In the genomic region with DNA sequence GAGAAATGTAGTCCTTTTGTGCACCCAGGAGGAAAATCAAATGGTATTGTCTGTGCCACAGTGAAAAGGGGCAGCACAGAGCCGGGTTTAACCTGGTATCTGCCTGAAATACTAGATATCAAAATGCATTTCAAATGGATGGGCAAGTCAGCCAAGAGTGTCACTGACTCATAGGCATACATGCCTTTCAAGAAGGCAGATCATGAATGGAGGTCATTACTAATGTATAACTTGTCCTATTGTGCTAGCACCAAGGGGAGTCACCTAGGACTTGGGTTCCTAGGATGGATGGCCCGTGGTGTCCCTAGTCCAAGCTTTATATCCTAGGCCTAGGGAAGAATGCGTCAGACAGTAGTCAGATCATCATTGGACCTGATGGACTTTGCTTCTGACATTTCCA, we compare ENCODE assay signal across 26 cellular contexts. TPM values are rescaled to one million over a fixed set of nuclear protein-coding genes. Genes with fewer than 3 reads are reported as not detected.
DNase-seq lines count a peak whose midpoint lies in the region; ATAC-seq and TF ChIP-seq lines count a peak whose summit lies in the region.
"Had no signal": no experiment of that assay in that cellular context is flagged by ENCODE, and none has a peak within 500 bp of the region (broad histone marks: within the 10 kb centered on the region; RNA-seq: fewer than 3 reads in every experiment).

No MANE protein-coding gene starts in this region.

- ATAC-seq in WTC11 = no peak
- ATAC-seq: A549, GM12878, HCT116, HepG2, K562 had no signal

- H3K36me3 ChIP-seq in skeletal muscle satellite cell (ENCODE audit: insufficient read depth, low read length) = peaks cover 3% of the 10 kb centered on the region
- H3K36me3 ChIP-seq: BLaER1 treated with 17β-estradiol and CSF1 and Interleukin-3, amounts not matched to agents 10 nM and 100 nM; MG63 had no signal

- H3K9me3 Mint-ChIP-seq in HFFc6 (no peaks in the 10 kb centered on the region), WTC11 (0 out of 2 replicates have a peak, but pooled peaks cover 3% of the 10 kb centered on the region), CD14-positive monocyte (peaks cover 0 to 3% (median 0%) of the 10 kb centered on the region in 7 donors)
- H3K9me3 Mint-ChIP-seq: CD4-positive, alpha-beta memory T cell had no signal

- no peak overlapping the region for H3K4me3 Mint-ChIP-seq in HFFc6
- no peak overlapping the region for H3K4me3 Mint-ChIP-seq in WTC11
- H3K4me3 Mint-ChIP-seq in CD14-positive monocyte = no peak overlapping the region
- H3K4me3 Mint-ChIP-seq: CD4-positive, alpha-beta memory T cell had no signal

- DNase-seq in HFFc6 (peak; percentile 13), WTC11 (ENCODE audit: low spot score) (no peak), kidney tubule cell (ENCODE audit: low spot score) (peak; percentile 10), CD14-positive monocyte (ENCODE audit: low spot score) (no peak), MV-4-11 (lab: John Stamatoyannopoulos, UW) (no peak), head of caudate nucleus (no peak)
- DNase-seq: AML-193; CD4-positive, alpha-beta memory T cell; COR-L47; GDM1; NCI-H2029; NCI-H446 treated with DMSO at 0.1 percent for 48 hours; NCI-H526; NCI-H82; NK-92 treated with Interleukin-12 subunit alpha and Interleukin-12 subunit beta, amount 100 ng/mL, for 24 hours; RPMI8226; SHP77 had no signal

- H3K27ac Mint-ChIP-seq in HFFc6 = 0 out of 2 replicates have a peak overlapping the region, but pooled peaks have one; percentile 3
- H3K27ac Mint-ChIP-seq in WTC11 = peak overlapping the region; percentile 56
- no peak overlapping the region for H3K27ac Mint-ChIP-seq in CD14-positive monocyte

- H3K36me3 Mint-ChIP-seq in HFFc6 (ENCODE audit: low read depth) (no peaks in the 10 kb centered on the region), WTC11 (peaks cover 12% of the 10 kb centered on the region), CD14-positive monocyte (no peaks in the 10 kb centered on the region)
- H3K36me3 Mint-ChIP-seq: CD4-positive, alpha-beta memory T cell had no signal

- CTCF ChIA-PET in WTC11 (lab: Charles Lee) = interaction anchor here (0.9 to 2.2 kb wide), 6 partner anchors 9 to 116 kb away, joined by 3 to 5 read pairs (median 4); a partner anchor contains a TSS

- intact Hi-C loops in CD14-positive monocyte (cut with micrococcal nuclease) = no loop called here
- intact Hi-C loops in head of caudate nucleus (cut with DNase I) = no loop called here

- H3K4me2 ChIP-seq in skeletal muscle satellite cell (ENCODE audit: low read length) = peak overlapping the region; percentile 19
- H3K4me2 ChIP-seq: A549; BLaER1 treated with 17β-estradiol and CSF1 and Interleukin-3, amounts not matched to agents 10 nM and 100 nM had no signal

- H3K9me3 ChIP-seq in skeletal muscle satellite cell (replicated peaks; ENCODE audit: low read length) = no peaks in the 10 kb centered on the region
- H3K9me3 ChIP-seq: A549; BLaER1 treated with 17β-estradiol and CSF1 and Interleukin-3, amounts not matched to agents 10 nM and 100 nM; MG63 had no signal

- no peaks in the 10 kb centered on the region for H3K27me3 ChIP-seq in skeletal muscle satellite cell (ENCODE audit: control insufficient read depth, insufficient read depth, low read length)
- H3K27me3 ChIP-seq: BLaER1 treated with 17β-estradiol and CSF1 and Interleukin-3, amounts not matched to agents 10 nM and 100 nM; MG63 had no signal

- H3K4me1 Mint-ChIP-seq in HFFc6 (ENCODE audit: low read depth) (peaks cover 45% of the 10 kb centered on the region), WTC11 (peaks cover 93% of the 10 kb centered on the region), CD14-positive monocyte (no peaks in the 10 kb centered on the region)

- POLR2A ChIA-PET in WTC11 (lab: Charles Lee) = no interaction called here

- H3K9ac ChIP-seq in skeletal muscle satellite cell (ENCODE audit: low read depth, low read length) = no peak overlapping the region
- H3K9ac ChIP-seq: BLaER1 treated with 17β-estradiol and CSF1 and Interleukin-3, amounts not matched to agents 10 nM and 100 nM had no signal

- peaks cover 22% of the 10 kb centered on the region for H3K4me1 ChIP-seq in skeletal muscle satellite cell (ENCODE audit: control insufficient read depth, insufficient read depth, low read length)
- H3K4me1 ChIP-seq: A549 had no signal

- no peak overlapping the region for H3K4me3 ChIP-seq in skeletal muscle satellite cell (ENCODE audit: low read length)
- H3K4me3 ChIP-seq: A549; BLaER1 treated with 17β-estradiol and CSF1 and Interleukin-3, amounts not matched to agents 10 nM and 100 nM; GM12878; K562; MG63 had no signal

- H3K27me3 Mint-ChIP-seq in HFFc6 (ENCODE audit: insufficient read depth) = peaks cover 5% of the 10 kb centered on the region
- H3K27me3 Mint-ChIP-seq in WTC11 (ENCODE audit: low read depth) = no peaks in the 10 kb centered on the region
- peaks cover 2 to 4% (median 4%) of the 10 kb centered on the region in 3 donors for H3K27me3 Mint-ChIP-seq in CD14-positive monocyte (ENCODE audit: low read depth in 3 of 3)

- no peak for TF ChIP-seq CTCF in HFFc6 (IDR thresholded peaks at IDR 0.05)
- no peak for TF ChIP-seq CTCF in WTC11 (IDR thresholded peaks at IDR 0.05)
- no peak for TF ChIP-seq CTCF in CD14-positive monocyte (IDR thresholded peaks at IDR 0.05)

TF ChIP-seq in WTC11, 78 proteins besides CTCF, POLR2A, EP300 and RAD21 (continues in another document):
- TF ChIP-seq NR2C2 (CRISPR knock-in tag; IDR thresholded peaks at IDR 0.05) (no peak), CREM (CRISPR knock-in tag; IDR thresholded peaks at IDR 0.05) (no peak), HMGA2 (CRISPR knock-in tag; IDR thresholded peaks at IDR 0.05) (no peak), ELF4 (CRISPR knock-in tag; IDR thresholded peaks at IDR 0.05; ENCODE audit: low read depth) (no peak)
- TF ChIP-seq, protein P1, sequence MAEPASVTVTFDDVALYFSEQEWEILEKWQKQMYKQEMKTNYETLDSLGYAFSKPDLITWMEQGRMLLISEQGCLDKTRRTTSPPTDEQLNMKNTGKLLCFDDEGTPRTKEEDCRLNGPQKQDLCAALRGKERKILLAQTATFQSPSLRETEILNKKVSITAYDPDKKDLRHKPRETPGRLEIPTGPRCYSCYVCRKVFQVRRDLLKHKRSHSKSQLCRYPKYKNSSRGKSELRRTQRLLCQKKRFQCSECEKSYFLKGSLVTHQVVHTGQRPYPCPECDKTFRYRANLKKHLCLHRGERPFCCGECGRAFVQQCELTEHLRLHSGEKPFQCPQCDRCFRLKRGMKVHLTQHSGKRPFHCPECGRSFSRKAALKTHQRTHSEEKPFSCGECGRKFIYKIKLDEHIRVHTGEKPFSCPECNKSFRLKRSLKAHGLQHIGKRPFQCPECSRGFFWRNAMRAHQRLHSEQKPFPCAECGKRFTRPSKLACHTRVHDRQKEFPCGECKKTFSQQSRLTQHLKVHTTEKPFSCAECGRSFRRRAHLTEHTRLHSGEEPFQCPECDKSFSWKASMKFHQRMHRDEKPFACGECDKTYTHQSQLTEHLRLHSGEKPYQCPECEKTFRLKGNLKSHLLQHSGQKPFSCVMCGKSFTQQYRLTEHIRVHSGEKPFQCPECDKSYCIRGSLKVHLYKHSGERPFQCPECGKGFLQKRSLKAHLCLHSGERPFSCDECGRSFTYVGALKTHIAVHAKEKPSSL (CRISPR knock-in tag; conservative IDR thresholded peaks at IDR 0.05) = no peak
- TF ChIP-seq, protein P2, sequence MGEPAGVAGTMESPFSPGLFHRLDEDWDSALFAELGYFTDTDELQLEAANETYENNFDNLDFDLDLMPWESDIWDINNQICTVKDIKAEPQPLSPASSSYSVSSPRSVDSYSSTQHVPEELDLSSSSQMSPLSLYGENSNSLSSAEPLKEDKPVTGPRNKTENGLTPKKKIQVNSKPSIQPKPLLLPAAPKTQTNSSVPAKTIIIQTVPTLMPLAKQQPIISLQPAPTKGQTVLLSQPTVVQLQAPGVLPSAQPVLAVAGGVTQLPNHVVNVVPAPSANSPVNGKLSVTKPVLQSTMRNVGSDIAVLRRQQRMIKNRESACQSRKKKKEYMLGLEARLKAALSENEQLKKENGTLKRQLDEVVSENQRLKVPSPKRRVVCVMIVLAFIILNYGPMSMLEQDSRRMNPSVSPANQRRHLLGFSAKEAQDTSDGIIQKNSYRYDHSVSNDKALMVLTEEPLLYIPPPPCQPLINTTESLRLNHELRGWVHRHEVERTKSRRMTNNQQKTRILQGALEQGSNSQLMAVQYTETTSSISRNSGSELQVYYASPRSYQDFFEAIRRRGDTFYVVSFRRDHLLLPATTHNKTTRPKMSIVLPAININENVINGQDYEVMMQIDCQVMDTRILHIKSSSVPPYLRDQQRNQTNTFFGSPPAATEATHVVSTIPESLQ (CRISPR knock-in tag; IDR thresholded peaks at IDR 0.05) = no peak
- TF ChIP-seq, protein P3, sequence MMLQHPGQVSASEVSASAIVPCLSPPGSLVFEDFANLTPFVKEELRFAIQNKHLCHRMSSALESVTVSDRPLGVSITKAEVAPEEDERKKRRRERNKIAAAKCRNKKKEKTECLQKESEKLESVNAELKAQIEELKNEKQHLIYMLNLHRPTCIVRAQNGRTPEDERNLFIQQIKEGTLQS (CRISPR knock-in tag; conservative IDR thresholded peaks at IDR 0.05) = no peak
- TF ChIP-seq, protein P4, sequence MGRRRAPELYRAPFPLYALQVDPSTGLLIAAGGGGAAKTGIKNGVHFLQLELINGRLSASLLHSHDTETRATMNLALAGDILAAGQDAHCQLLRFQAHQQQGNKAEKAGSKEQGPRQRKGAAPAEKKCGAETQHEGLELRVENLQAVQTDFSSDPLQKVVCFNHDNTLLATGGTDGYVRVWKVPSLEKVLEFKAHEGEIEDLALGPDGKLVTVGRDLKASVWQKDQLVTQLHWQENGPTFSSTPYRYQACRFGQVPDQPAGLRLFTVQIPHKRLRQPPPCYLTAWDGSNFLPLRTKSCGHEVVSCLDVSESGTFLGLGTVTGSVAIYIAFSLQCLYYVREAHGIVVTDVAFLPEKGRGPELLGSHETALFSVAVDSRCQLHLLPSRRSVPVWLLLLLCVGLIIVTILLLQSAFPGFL (CRISPR knock-in tag; IDR thresholded peaks at IDR 0.05; ENCODE audit: borderline replicate concordance) = no peak

RNA-seq across cellular contexts. Expression of a gene that starts 49.9 kb away (rescaled TPM):
- total RNA-seq in HFFc6 (2021; fragmentation: NEBNext Ultra II Directional; extraction: Animal tissue kit (Norgen Biotek cat#: 25700)) = 10 to 100 TPM in 1 of 6 experiments, 1 to 10 TPM in 5; 2.6 to 10.3 (median 9.4) TPM
- 104 to 108 TPM (median 106 TPM) in 3 replicates for total RNA-seq in WTC11 (2021)
- not detected in 2 replicates for total RNA-seq in skeletal muscle satellite cell (2012; rRNA removed)
- under 1 TPM in 1 of 2 donors, not detected in 1; 0.05 TPM for polyA plus RNA-seq in CD14-positive monocyte
- total RNA-seq: CD4-positive, alpha-beta memory T cell; HT-29 had no signal

Comparison
In these comparisons a context has a peak if more than half of its experiments do, and no peak if none do; other contexts are left out.
1. DNase-seq: peak in HFFc6 (single experiment) and kidney tubule cell (single experiment); none in WTC11 (single experiment), CD14-positive monocyte (single experiment), MV-4-11 (single experiment) and head of caudate nucleus (0 of 42).
2. H3K27ac Mint-ChIP-seq: peak in HFFc6 (single experiment) and WTC11 (single experiment); none in CD14-positive monocyte (0 of 7).